ENCODE assay signal across 12 cellular contexts in the genomic region with DNA sequence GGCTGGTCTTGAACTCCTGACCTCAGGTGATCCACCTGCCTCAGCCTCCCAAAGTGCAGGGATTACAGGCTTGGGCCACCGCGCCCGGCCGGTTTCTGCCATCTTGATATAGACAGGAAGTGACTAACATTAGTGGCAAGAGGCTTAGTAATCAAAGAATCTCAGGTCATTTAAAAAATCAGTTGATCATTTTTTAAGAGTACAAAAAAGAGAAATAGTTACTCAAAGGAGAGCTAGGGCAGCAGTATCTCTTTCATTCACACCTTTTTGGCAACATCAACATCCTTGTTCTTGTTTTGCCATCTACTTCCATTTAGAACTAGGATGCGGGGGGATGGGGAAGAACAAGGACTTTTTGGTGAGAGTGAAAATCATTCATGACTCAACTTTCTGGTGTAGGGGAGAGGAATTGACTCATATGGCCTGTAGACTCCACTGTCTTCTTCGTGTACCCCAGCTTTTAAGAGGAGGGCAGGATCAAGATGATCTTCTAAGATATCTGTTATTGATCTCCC. TPM values are rescaled to one million over a fixed set of nuclear protein-coding genes. Genes with fewer than 3 reads are reported as not detected.
A peak's percentile ranks its signal among the peaks of the same experiment; 100 is the strongest.
DNase-seq lines count a peak whose midpoint lies in the region; ATAC-seq and TF ChIP-seq lines count a peak whose summit lies in the region.
"Had no signal": no experiment of that assay in that cellular context is flagged by ENCODE, and none has a peak within 500 bp of the region (broad histone marks: within the 10 kb centered on the region; RNA-seq: fewer than 3 reads in every experiment).

No MANE protein-coding gene starts in this region.

- no peak overlapping the region for H3K4me3 ChIP-seq in OCI-LY3 (ENCODE audit: low read length)
- H3K4me3 ChIP-seq in uterus = no peak overlapping the region
- H3K4me3 ChIP-seq: ascending aorta, stomach had no signal

- TF ChIP-seq POLR2A in uterus (IDR thresholded peaks at IDR 0.05) = no peak

- DNase-seq in GM13977 (ENCODE audit: low spot score) = peak; percentile 25
- no peak for DNase-seq in activated T-helper 2 cell treated with anti-CD3 and anti-CD28 coated beads, Interferon-gamma antibody, Interleukin-2, Interleukin-4, amounts not matched to agents 10 μg/mL and 5 μg/mL and 100 μg/mL, durations not matched to agents 14 hours and 24 hours and 36 hours (ENCODE audit: low spot score)
- peak; percentile 52 for DNase-seq in renal cortical epithelial cell (ENCODE audit: low read depth)
- DNase-seq in uterus = no peak
- DNase-seq: RPMI8226, stomach had no signal

- peaks cover 44% of the 10 kb centered on the region for H3K4me1 Mint-ChIP-seq in activated T-helper 2 cell treated with anti-CD3 and anti-CD28 coated beads, Interferon-gamma antibody, Interleukin-2, Interleukin-4, amounts not matched to agents 10 μg/mL and 5 μg/mL and 100 μg/mL, durations not matched to agents 14 hours and 24 hours and 36 hours (ENCODE audit: low read depth)

- in situ Hi-C loops in GM13977 (cut with MboI; ENCODE audit: low pct_unique_long_range_greater_than_20kb, low sequenced_read_pairs, unreplicated experiment) = loop anchor here (25.0 kb wide), 1 partner anchor 93 kb away; the partner anchor contains the start of gene FCGR3B

- H3K27ac ChIP-seq in OCI-LY3 (ENCODE audit: low read length) = no peak overlapping the region
- H3K27ac ChIP-seq in uterus = no peak overlapping the region
- H3K27ac ChIP-seq: ascending aorta, parathyroid adenoma, stomach had no signal

- peaks cover 40% of the 10 kb centered on the region for H3K4me1 ChIP-seq in OCI-LY3 (ENCODE audit: low read length)
- H3K4me1 ChIP-seq in uterus = no peaks in the 10 kb centered on the region
- H3K4me1 ChIP-seq: parathyroid adenoma had no signal

- peak overlapping the region; percentile 71 for H3K27ac Mint-ChIP-seq in activated T-helper 2 cell treated with anti-CD3 and anti-CD28 coated beads, Interferon-gamma antibody, Interleukin-2, Interleukin-4, amounts not matched to agents 10 μg/mL and 5 μg/mL and 100 μg/mL, durations not matched to agents 14 hours and 24 hours and 36 hours

- H3K9me3 Mint-ChIP-seq in activated T-helper 2 cell treated with anti-CD3 and anti-CD28 coated beads, Interferon-gamma antibody, Interleukin-2, Interleukin-4, amounts not matched to agents 10 μg/mL and 5 μg/mL and 100 μg/mL, durations not matched to agents 14 hours and 24 hours and 36 hours = no peaks in the 10 kb centered on the region

- no peak overlapping the region for H3K4me3 Mint-ChIP-seq in activated T-helper 2 cell treated with anti-CD3 and anti-CD28 coated beads, Interferon-gamma antibody, Interleukin-2, Interleukin-4, amounts not matched to agents 10 μg/mL and 5 μg/mL and 100 μg/mL, durations not matched to agents 14 hours and 24 hours and 36 hours (ENCODE audit: low read depth)

- H3K27me3 Mint-ChIP-seq in activated T-helper 2 cell treated with anti-CD3 and anti-CD28 coated beads, Interferon-gamma antibody, Interleukin-2, Interleukin-4, amounts not matched to agents 10 μg/mL and 5 μg/mL and 100 μg/mL, durations not matched to agents 14 hours and 24 hours and 36 hours (ENCODE audit: low read depth) = peaks cover 40% of the 10 kb centered on the region

- no peaks in the 10 kb centered on the region for H3K36me3 ChIP-seq in OCI-LY3 (replicated peaks; ENCODE audit: low read depth, low read length)
- no peaks in the 10 kb centered on the region for H3K36me3 ChIP-seq in uterus
- H3K36me3 ChIP-seq: ascending aorta, stomach had no signal

- H3K36me3 Mint-ChIP-seq in activated T-helper 2 cell treated with anti-CD3 and anti-CD28 coated beads, Interferon-gamma antibody, Interleukin-2, Interleukin-4, amounts not matched to agents 10 μg/mL and 5 μg/mL and 100 μg/mL, durations not matched to agents 14 hours and 24 hours and 36 hours (ENCODE audit: low read depth) = no peaks in the 10 kb centered on the region

- H4K20me1 ChIP-seq in OCI-LY3 (ENCODE audit: insufficient read depth, low read length) = no peaks in the 10 kb centered on the region

- ATAC-seq in GM18861 (IDR thresholded peaks at IDR 0.05; ENCODE audit: unreplicated experiment) (no peak), HG02571 (IDR thresholded peaks at IDR 0.05; ENCODE audit: unreplicated experiment) (no peak), HG02642 (IDR thresholded peaks at IDR 0.05; ENCODE audit: poor library complexity, unreplicated experiment) (no peak)

- intact Hi-C loops in activated T-helper 2 cell treated with anti-CD3 and anti-CD28 coated beads, Interferon-gamma antibody, Interleukin-2, Interleukin-4, amounts not matched to agents 10 μg/mL and 5 μg/mL and 100 μg/mL, durations not matched to agents 14 hours and 24 hours and 36 hours (cut with micrococcal nuclease) = no loop called here
- intact Hi-C loops in uterus (cut with DNase I; ENCODE audit: low total_unique reads) = no loop called here

- H3K9me3 ChIP-seq in OCI-LY3 (ENCODE audit: insufficient read depth, low read length) (no peaks in the 10 kb centered on the region), uterus (no peaks in the 10 kb centered on the region)
- H3K9me3 ChIP-seq: ascending aorta, stomach had no signal

- peak overlapping the region; percentile 14; the same call in 1 of the 2 replicates for H2AFZ ChIP-seq in OCI-LY3 (ENCODE audit: low read depth, low read length)
- H2AFZ ChIP-seq: parathyroid adenoma had no signal

- no peaks in the 10 kb centered on the region; the same call in 1 of the 2 replicates for H3K79me2 ChIP-seq in OCI-LY3 (ENCODE audit: low read length)
- H3K79me2 ChIP-seq: parathyroid adenoma had no signal

- H3K27me3 ChIP-seq in OCI-LY3 (ENCODE audit: low read depth, low read length) = no peaks in the 10 kb centered on the region
- no peaks in the 10 kb centered on the region for H3K27me3 ChIP-seq in uterus
- H3K27me3 ChIP-seq: ascending aorta had no signal

- no peak overlapping the region for H3K9ac ChIP-seq in OCI-LY3 (ENCODE audit: low read length)
- H3K9ac ChIP-seq: parathyroid adenoma had no signal

- no peak for TF ChIP-seq CTCF in GM13977 (IDR thresholded peaks at IDR 0.05; ENCODE audit: extremely low read depth, insufficient read depth, missing control alignments)
- no peak for TF ChIP-seq CTCF in OCI-LY3 (IDR thresholded peaks at IDR 0.05; ENCODE audit: low read depth, low read length)
- no peak for TF ChIP-seq CTCF in uterus (IDR thresholded peaks at IDR 0.05)

- H3K4me2 ChIP-seq in OCI-LY3 (ENCODE audit: low read length) = peak overlapping the region; percentile 41

RNA-seq across cellular contexts. Expression of gene FCRLB, which starts 8.8 kb away (rescaled TPM):
- 0.16 TPM in 1 of 2 replicates, not detected in the other for total RNA-seq in activated T-helper 2 cell treated with anti-CD3 and anti-CD28 coated beads, Interferon-gamma antibody, Interleukin-2, Interleukin-4, amounts not matched to agents 10 μg/mL and 5 μg/mL and 100 μg/mL, durations not matched to agents 14 hours and 24 hours and 36 hours
- total RNA-seq in renal cortical epithelial cell (1.1 and 1.9 TPM in 2 replicates), uterus (under 1 TPM in 3 of 4 donors, not detected in 1; 0.26 to 0.52 (median 0.35) TPM)
- total RNA-seq: ascending aorta had no signal

RNA-seq across cellular contexts. Expression of gene DUSP12, which starts 19.5 kb away (rescaled TPM):
- total RNA-seq in activated T-helper 2 cell treated with anti-CD3 and anti-CD28 coated beads, Interferon-gamma antibody, Interleukin-2, Interleukin-4, amounts not matched to agents 10 μg/mL and 5 μg/mL and 100 μg/mL, durations not matched to agents 14 hours and 24 hours and 36 hours = 31.2 and 38.0 TPM in 2 replicates
- 30.0 and 37.9 TPM in 2 replicates for total RNA-seq in renal cortical epithelial cell
- total RNA-seq in uterus = 10 to 100 TPM; 16.4 to 62.7 (median 29.3) TPM

RNA-seq across cellular contexts. Expression of gene FCRLA, which starts 23.1 kb away (rescaled TPM):
- total RNA-seq in activated T-helper 2 cell treated with anti-CD3 and anti-CD28 coated beads, Interferon-gamma antibody, Interleukin-2, Interleukin-4, amounts not matched to agents 10 μg/mL and 5 μg/mL and 100 μg/mL, durations not matched to agents 14 hours and 24 hours and 36 hours = not detected in 2 replicates
- total RNA-seq in renal cortical epithelial cell (1.4 TPM in 1 of 2 replicates, not detected in the other), uterus (under 1 TPM in 1 of 4 donors, not detected in 3; 0.41 TPM)
- total RNA-seq: ascending aorta had no signal

RNA-seq across cellular contexts. Expression of gene ATF6, which starts 36.0 kb away (rescaled TPM):
- total RNA-seq in activated T-helper 2 cell treated with anti-CD3 and anti-CD28 coated beads, Interferon-gamma antibody, Interleukin-2, Interleukin-4, amounts not matched to agents 10 μg/mL and 5 μg/mL and 100 μg/mL, durations not matched to agents 14 hours and 24 hours and 36 hours = 29.6 and 30.4 TPM in 2 replicates
- total RNA-seq in renal cortical epithelial cell = 35.1 and 42.8 TPM in 2 replicates
- 10 to 100 TPM; 16.2 to 37.7 (median 30.0) TPM for total RNA-seq in uterus

Comparison
In these comparisons a context has a peak if more than half of its experiments do, and no peak if none do; other contexts are left out.
1. DNase-seq: peak in GM13977 (single experiment) and renal cortical epithelial cell (single experiment); none in activated T-helper 2 cell treated with anti-CD3 and anti-CD28 coated beads, Interferon-gamma antibody, Interleukin-2, Interleukin-4, amounts not matched to agents 10 μg/mL and 5 μg/mL and 100 μg/mL, durations not matched to agents 14 hours and 24 hours and 36 hours (single experiment) and uterus (0 of 2).